In the genomic region with DNA sequence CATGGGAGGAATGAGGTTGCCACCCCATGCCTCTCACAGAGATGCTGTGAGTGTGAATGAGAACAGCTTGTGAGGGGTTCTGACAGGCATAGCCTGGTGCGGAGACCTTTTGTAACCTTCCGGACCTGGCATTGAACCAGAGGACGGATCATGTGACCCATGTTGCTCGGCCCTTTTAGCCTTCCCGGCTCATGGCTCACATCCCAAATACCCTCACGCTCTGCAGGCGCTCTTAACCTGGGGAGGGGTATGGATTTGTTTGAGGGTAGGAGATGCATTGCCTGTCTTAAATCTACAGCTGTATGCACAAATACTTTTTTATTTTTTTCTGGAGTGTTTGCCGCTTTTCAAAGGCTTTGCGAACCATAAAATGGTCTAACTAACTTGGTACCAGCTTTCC, we compare ENCODE assay signal across 13 cellular contexts.
DNase-seq lines count a peak whose midpoint lies in the region; FAIRE-seq and TF ChIP-seq lines count a peak whose summit lies in the region.
"Had no signal": no experiment of that assay in that cellular context is flagged by ENCODE, and none has a peak within 500 bp of the region (broad histone marks: within the 10 kb centered on the region; RNA-seq: fewer than 3 reads in every experiment).

No MANE protein-coding gene starts in this region.

- no peaks in the 10 kb centered on the region for H3K23me2 ChIP-seq in H1 (ENCODE audit: low read depth, low read length)

- no peaks in the 10 kb centered on the region for H4K20me1 ChIP-seq in H1 (replicated peaks in 1 of 2; ENCODE audit: control insufficient read depth in 1 of 2, insufficient read depth in 2 of 2, low read length in 2 of 2)
- H4K20me1 ChIP-seq: BLaER1 treated with 17β-estradiol and CSF1 and Interleukin-3, amounts not matched to agents 10 nM and 100 nM had no signal

- H3K9me3 ChIP-seq in H1 (ENCODE audit: insufficient read depth in 2 of 2, low read depth in 1 of 2, low read length in 1 of 2), result 0 out of 4 replicates have a peak, but pooled peaks cover 0 to 4% of the 10 kb centered on the region in 2 experiments
- H3K9me3 ChIP-seq: HAP-1 had no signal

- no peak overlapping the region for H2BK20ac ChIP-seq in H1 (ENCODE audit: low read length)

- TF ChIP-seq RAD21 in H1 (IDR thresholded peaks at IDR 0.05 in 1 of 2, conservative IDR thresholded peaks at IDR 0.05 in 1 of 2; ENCODE audit: low read depth in 2 of 2, low read length in 2 of 2), result no peak

- no peaks in the 10 kb centered on the region for H3K36me3 ChIP-seq in H1 (ENCODE audit: control insufficient read depth in 2 of 4, insufficient read depth in 4 of 4, low read length in 3 of 4)
- H3K36me3 ChIP-seq: BLaER1 treated with 17β-estradiol and CSF1 and Interleukin-3, amounts not matched to agents 10 nM and 100 nM; HAP-1 had no signal

- no peak for FAIRE-seq in H1 (lab: Jason Lieb, UNC)
- FAIRE-seq: GM12878 had no signal

- H2BK5ac ChIP-seq in H1 (ENCODE audit: low read depth, low read length), result no peak overlapping the region

- no peak overlapping the region for H3K4ac ChIP-seq in H1 (replicated peaks; ENCODE audit: insufficient read length, low read depth, low read length)

- DNase-seq in DMS79 treated with DMSO at 0.1 percent for 48 hours (lab: John Stamatoyannopoulos, UW), result peak; percentile 56
- DNase-seq in DMS79 (lab: John Stamatoyannopoulos, UW), result no peak
- DNase-seq in NCI-H1694 treated with DMSO at 0.1 percent for 48 hours (lab: John Stamatoyannopoulos, UW), result peak; percentile 45
- no peak for DNase-seq in H1 (ENCODE audit: low read depth in 1 of 2, low spot score in 2 of 2)
- no peak for DNase-seq in AG08395 (ENCODE audit: low spot score)
- no peak for DNase-seq in foreskin fibroblast
- no peak for DNase-seq in activated CD4-positive, CD25-positive, alpha-beta regulatory T cell (lab: John Stamatoyannopoulos, UW)
- DNase-seq: 8988T; Calu3; CD8-positive, alpha-beta T cell had no signal

- no peak overlapping the region for H3K9ac ChIP-seq in H1 (replicated peaks in 1 of 4; ENCODE audit: extremely low read depth in 1 of 4, low read depth in 3 of 4, low read length in 3 of 4)
- H3K9ac ChIP-seq: BLaER1 treated with 17β-estradiol and CSF1 and Interleukin-3, amounts not matched to agents 10 nM and 100 nM had no signal

- no peak overlapping the region for H2BK12ac ChIP-seq in H1 (ENCODE audit: low read depth, low read length)

- H3K23ac ChIP-seq in H1 (ENCODE audit: insufficient read length), result no peak overlapping the region

- H3K27me3 ChIP-seq in H1 (replicated peaks in 1 of 4; ENCODE audit: control insufficient read depth in 3 of 4, extremely low read depth in 1 of 4, insufficient read depth in 3 of 4, low read length in 3 of 4), result no peaks in the 10 kb centered on the region
- H3K27me3 ChIP-seq: BLaER1 treated with 17β-estradiol and CSF1 and Interleukin-3, amounts not matched to agents 10 nM and 100 nM had no signal

- WGBS in H1 (ENCODE audit: extremely low coverage in 1 of 2, insufficient coverage in 1 of 2, insufficient read length in 1 of 2, insufficient replicate concordance in 2 of 2, low coverage in 1 of 2, low lambda C conversion rate in 2 of 2, missing lambda C conversion rate in 1 of 2), 2 experiments, result 80% methylated on average over 9 of the region's 9 CpGs; no CpG with 5 or more reads in 1 of the 2 experiments

- H3K4me1 ChIP-seq in H1 (replicated peaks in 1 of 4; ENCODE audit: control insufficient read depth in 3 of 4, insufficient read depth in 4 of 4, low read length in 3 of 4), result peaks cover 0 to 7% (median 2%) of the 10 kb centered on the region in 4 experiments; a peak in 2 of 7 replicates
- H3K4me1 ChIP-seq: BLaER1 treated with 17β-estradiol and CSF1 and Interleukin-3, amounts not matched to agents 10 nM and 100 nM had no signal

- H3K14ac ChIP-seq in H1 (ENCODE audit: insufficient read length), result no peak overlapping the region

- no peak overlapping the region for H4K91ac ChIP-seq in H1 (replicated peaks; ENCODE audit: insufficient read length, low read length)

- no peak overlapping the region for H3K27ac ChIP-seq in H1 (ENCODE audit: low read depth, low read length)
- H3K27ac ChIP-seq: BLaER1 treated with 17β-estradiol and CSF1 and Interleukin-3, amounts not matched to agents 10 nM and 100 nM had no signal

- no peak overlapping the region for H3K18ac ChIP-seq in H1 (ENCODE audit: extremely low read depth, low read length)

- no peak overlapping the region for H2BK15ac ChIP-seq in H1 (ENCODE audit: low read length)

- no peak overlapping the region for H2BK120ac ChIP-seq in H1 (replicated peaks; ENCODE audit: low read depth, low read length)

- TF ChIP-seq POLR2A in H1 (IDR thresholded peaks at IDR 0.05; ENCODE audit: control extremely low read depth in 1 of 2, low read depth in 2 of 2, low read length in 2 of 2), result no peak

- H2AK5ac ChIP-seq in H1 (ENCODE audit: low read depth, low read length), result no peak overlapping the region

- H4K8ac ChIP-seq in H1 (ENCODE audit: extremely low read depth, insufficient read depth, low read length), result no peak overlapping the region

- no peak overlapping the region for H3K4me2 ChIP-seq in H1 (ENCODE audit: insufficient read depth in 1 of 2, low read depth in 2 of 2, low read length in 2 of 2)
- H3K4me2 ChIP-seq: BLaER1 treated with 17β-estradiol and CSF1 and Interleukin-3, amounts not matched to agents 10 nM and 100 nM had no signal

- H3K4me3 ChIP-seq in H1 (ENCODE audit: extremely low read depth in 1 of 4, insufficient read depth in 2 of 4, low read depth in 3 of 4, low read length in 4 of 4) (no peak overlapping the region), foreskin fibroblast (ENCODE audit: low read depth in 1 of 2, low read length in 2 of 2) (no peak overlapping the region)
- H3K4me3 ChIP-seq: BLaER1 treated with 17β-estradiol and CSF1 and Interleukin-3, amounts not matched to agents 10 nM and 100 nM; GM12878; HAP-1 had no signal

- POLR2A ChIA-PET in H1 (lab: Charles Lee; ENCODE audit: partially characterized antibody), result no interaction called here

- H4K5ac ChIP-seq in H1 (ENCODE audit: insufficient read length, low read depth, low read length), result no peak overlapping the region

- H3K56ac ChIP-seq in H1 (replicated peaks; ENCODE audit: insufficient read length, low read depth, low read length), result no peak overlapping the region

- no peak overlapping the region for H2AFZ ChIP-seq in H1 (ENCODE audit: low read length)

- CTCF ChIA-PET in H1 (lab: Charles Lee; ENCODE audit: partially characterized antibody), result interaction anchor here (1.1 to 3.8 kb wide), 8 partner anchors 9 to 151 kb away, joined by 3 to 12 read pairs (median 6); no protein-coding TSS in a partner anchor

- no peaks in the 10 kb centered on the region for H3K79me2 ChIP-seq in H1 (ENCODE audit: control insufficient read depth in 1 of 2, insufficient read depth in 2 of 2, low read length in 2 of 2)

- no peaks in the 10 kb centered on the region for H3K79me1 ChIP-seq in H1 (ENCODE audit: low read depth, low read length)

- TF ChIP-seq CTCF in H1 (IDR thresholded peaks at IDR 0.05; ENCODE audit: control extremely low read depth in 1 of 3, insufficient read depth in 1 of 3, low read depth in 1 of 3, low read length in 3 of 3) (no peak), foreskin fibroblast (IDR thresholded peaks at IDR 0.05; ENCODE audit: low read depth, low read length) (no peak)

- TF ChIP-seq EP300 in H1 (IDR thresholded peaks at IDR 0.05; ENCODE audit: borderline replicate concordance in 1 of 2, low read depth in 2 of 2, low read length in 2 of 2), result no peak

TF ChIP-seq in H1, 55 proteins besides CTCF, POLR2A, EP300 and RAD21:
- TF ChIP-seq, protein P1, sequence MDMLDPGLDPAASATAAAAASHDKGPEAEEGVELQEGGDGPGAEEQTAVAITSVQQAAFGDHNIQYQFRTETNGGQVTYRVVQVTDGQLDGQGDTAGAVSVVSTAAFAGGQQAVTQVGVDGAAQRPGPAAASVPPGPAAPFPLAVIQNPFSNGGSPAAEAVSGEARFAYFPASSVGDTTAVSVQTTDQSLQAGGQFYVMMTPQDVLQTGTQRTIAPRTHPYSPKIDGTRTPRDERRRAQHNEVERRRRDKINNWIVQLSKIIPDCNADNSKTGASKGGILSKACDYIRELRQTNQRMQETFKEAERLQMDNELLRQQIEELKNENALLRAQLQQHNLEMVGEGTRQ (IDR thresholded peaks at IDR 0.05; ENCODE audit: low read length), result peak; percentile 17; the same call in 1 of the 2 replicates
- TF ChIP-seq KDM4A (IDR thresholded peaks at IDR 0.05; ENCODE audit: low read depth, low read length, severe bottlenecking), result no peak

Comparison
In these comparisons a context has a peak if more than half of its experiments do, and no peak if none do; other contexts are left out.
1. DNase-seq: peak in DMS79 treated with DMSO at 0.1 percent for 48 hours (single experiment) and NCI-H1694 treated with DMSO at 0.1 percent for 48 hours (single experiment); none in DMS79 (single experiment), H1 (0 of 2), AG08395 (single experiment), foreskin fibroblast (0 of 2) and activated CD4-positive, CD25-positive, alpha-beta regulatory T cell (0 of 4).